35 cellular contexts compared by ENCODE assay signal in genomic region chr3:89795506-89795905, GRCh38.
"Had no signal": no experiment of that assay in that cellular context is flagged by ENCODE, and none has a peak within 500 bp of the region (broad histone marks: within the 10 kb centered on the region; RNA-seq: fewer than 3 reads in every experiment).

No MANE protein-coding gene starts in this region.

- H3K9me3 Mint-ChIP-seq: brain; nephron; stimulated activated memory B cell treated with anti-CD40 and anti-IgM and Interleukin-4, amounts not matched to agents 10 μg/mL and 1 μg/mL and 100 μg/mL, for 72 hours; type B pancreatic cell had no signal

- ATAC-seq: activated CD4-positive, CD25-positive, alpha-beta regulatory T cell treated with anti-CD3 and anti-CD28 coated beads, Interleukin-2, amount 50 U/mL, for 24 hours; gastrocnemius medialis; pancreas; stimulated activated memory B cell treated with anti-CD40 and anti-IgM and Interleukin-4, amounts not matched to agents 10 μg/mL and 1 μg/mL and 100 μg/mL, for 72 hours; stimulated activated naive CD8-positive, alpha-beta T cell treated with anti-CD3 and anti-CD28 coated beads, Interleukin-15, amount 100 ng/mL, for 72 hours had no signal

- H3K36me3 Mint-ChIP-seq: activated CD4-positive, alpha-beta memory T cell treated with anti-CD3 and anti-CD28 coated beads for 36 hours; activated naive CD4-positive, alpha-beta T cell treated with anti-CD3 and anti-CD28 coated beads, Interleukin-2, amount 10 ng/mL, durations not matched to agents 7 days and 5 days; activated naive CD8-positive, alpha-beta T cell treated with anti-CD3 and anti-CD28 coated beads, Interleukin-2, amount 10 ng/mL, durations not matched to agents 7 days and 5 days; brain; stimulated activated memory B cell treated with anti-CD40 and anti-IgM and Interleukin-4, amounts not matched to agents 10 μg/mL and 1 μg/mL and 100 μg/mL, for 72 hours; type B pancreatic cell had no signal

- DNase-seq: activated CD4-positive, alpha-beta memory T cell treated with anti-CD3 and anti-CD28 coated beads for 36 hours; activated CD4-positive, alpha-beta T cell treated with anti-CD3 and anti-CD28 coated beads for 48 hours; activated CD8-positive, alpha-beta memory T cell treated with anti-CD3 and anti-CD28 coated beads, Interleukin-2, amount 50 U/mL, for 4 hours; activated gamma-delta T cell; activated naive CD4-positive, alpha-beta T cell treated with anti-CD3 and anti-CD28 coated beads, Interleukin-2, amount 10 ng/mL, durations not matched to agents 7 days and 5 days; activated naive CD8-positive, alpha-beta T cell treated with anti-CD3 and anti-CD28 coated beads, Interleukin-2, amount 10 ng/mL, durations not matched to agents 7 days and 5 days; activated T-cell treated with anti-CD3 and anti-CD28 coated beads, Interleukin-2, amount 50 U/mL, for 1 hour; dorsolateral prefrontal cortex; effector memory CD4-positive, alpha-beta T cell; erythroblast; gastrocnemius medialis; glutamatergic neuron; left ventricle myocardium inferior; pancreas; sigmoid colon; stimulated activated CD4-positive, alpha-beta T cell treated with anti-CD3 and anti-CD28 coated beads, Interleukin-1b, Interleukin-23, amount 100 ng/mL, for 48 hours; stimulated activated CD4-positive, alpha-beta T cell treated with anti-CD3 and anti-CD28 coated beads, Interleukin-4, amount 100 ng/mL, for 4 hours; stimulated activated CD8-positive, alpha-beta memory T cell treated with anti-CD3 and anti-CD28 coated beads, Interleukin-4, amount 100 ng/mL, for 48 hours; stimulated activated naive CD8-positive, alpha-beta T cell treated with anti-CD3 and anti-CD28 coated beads, Interleukin-15, amount 100 ng/mL, for 72 hours; substantia nigra; T1000; uterus; WERI-Rb-1 had no signal

- H3K27me3 ChIP-seq: ascending aorta, cardiac muscle cell, gastrocnemius medialis, pancreas, sigmoid colon, uterus had no signal

- H3K4me3 Mint-ChIP-seq: activated CD4-positive, alpha-beta memory T cell treated with anti-CD3 and anti-CD28 coated beads for 36 hours; activated naive CD4-positive, alpha-beta T cell treated with anti-CD3 and anti-CD28 coated beads, Interleukin-2, amount 10 ng/mL, durations not matched to agents 7 days and 5 days; activated naive CD8-positive, alpha-beta T cell treated with anti-CD3 and anti-CD28 coated beads, Interleukin-2, amount 10 ng/mL, durations not matched to agents 7 days and 5 days; activated T-helper 1 cell treated with anti-CD3 and anti-CD28 coated beads, Interleukin-12 subunit alpha, Interleukin-12 subunit beta, Interleukin-2, Interleukin-4 antibody, amounts not matched to agents 30 ng/mL and 10 ng/mL and 1 ng/mL, durations not matched to agents 14 hours and 24 hours and 36 hours; brain; nephron; stimulated activated memory B cell treated with anti-CD40 and anti-IgM and Interleukin-4, amounts not matched to agents 10 μg/mL and 1 μg/mL and 100 μg/mL, for 72 hours; stimulated activated naive CD8-positive, alpha-beta T cell treated with anti-CD3 and anti-CD28 coated beads, Interleukin-15, amount 100 ng/mL, for 72 hours; type B pancreatic cell had no signal

- H3K4me1 ChIP-seq: ascending aorta, gastrocnemius medialis, left ventricle myocardium inferior, pancreas, prostate gland, sigmoid colon, uterus had no signal

- H3K27ac Mint-ChIP-seq: activated CD4-positive, alpha-beta memory T cell treated with anti-CD3 and anti-CD28 coated beads for 36 hours; activated naive CD4-positive, alpha-beta T cell treated with anti-CD3 and anti-CD28 coated beads, Interleukin-2, amount 10 ng/mL, durations not matched to agents 7 days and 5 days; activated naive CD8-positive, alpha-beta T cell treated with anti-CD3 and anti-CD28 coated beads, Interleukin-2, amount 10 ng/mL, durations not matched to agents 7 days and 5 days; activated T-helper 1 cell treated with anti-CD3 and anti-CD28 coated beads, Interleukin-12 subunit alpha, Interleukin-12 subunit beta, Interleukin-2, Interleukin-4 antibody, amounts not matched to agents 30 ng/mL and 10 ng/mL and 1 ng/mL, durations not matched to agents 14 hours and 24 hours and 36 hours; nephron; stimulated activated memory B cell treated with anti-CD40 and anti-IgM and Interleukin-4, amounts not matched to agents 10 μg/mL and 1 μg/mL and 100 μg/mL, for 72 hours; stimulated activated naive CD8-positive, alpha-beta T cell treated with anti-CD3 and anti-CD28 coated beads, Interleukin-15, amount 100 ng/mL, for 72 hours; type B pancreatic cell had no signal

- H3K27ac ChIP-seq: ascending aorta, cardiac muscle cell, coronary artery, dorsolateral prefrontal cortex, gastrocnemius medialis, left ventricle myocardium inferior, pancreas, prostate gland, sigmoid colon, uterus, WERI-Rb-1 had no signal

- H3K4me1 Mint-ChIP-seq: activated naive CD4-positive, alpha-beta T cell treated with anti-CD3 and anti-CD28 coated beads, Interleukin-2, amount 10 ng/mL, durations not matched to agents 7 days and 5 days; activated naive CD8-positive, alpha-beta T cell treated with anti-CD3 and anti-CD28 coated beads, Interleukin-2, amount 10 ng/mL, durations not matched to agents 7 days and 5 days; stimulated activated memory B cell treated with anti-CD40 and anti-IgM and Interleukin-4, amounts not matched to agents 10 μg/mL and 1 μg/mL and 100 μg/mL, for 72 hours; stimulated activated naive CD8-positive, alpha-beta T cell treated with anti-CD3 and anti-CD28 coated beads, Interleukin-15, amount 100 ng/mL, for 72 hours had no signal

- H3K27me3 Mint-ChIP-seq: activated CD4-positive, alpha-beta memory T cell treated with anti-CD3 and anti-CD28 coated beads for 36 hours; activated naive CD4-positive, alpha-beta T cell treated with anti-CD3 and anti-CD28 coated beads, Interleukin-2, amount 10 ng/mL, durations not matched to agents 7 days and 5 days; activated naive CD8-positive, alpha-beta T cell treated with anti-CD3 and anti-CD28 coated beads, Interleukin-2, amount 10 ng/mL, durations not matched to agents 7 days and 5 days; brain; stimulated activated memory B cell treated with anti-CD40 and anti-IgM and Interleukin-4, amounts not matched to agents 10 μg/mL and 1 μg/mL and 100 μg/mL, for 72 hours; stimulated activated naive CD8-positive, alpha-beta T cell treated with anti-CD3 and anti-CD28 coated beads, Interleukin-15, amount 100 ng/mL, for 72 hours; type B pancreatic cell had no signal

- H3K36me3 ChIP-seq: ascending aorta, cardiac muscle cell, gastrocnemius medialis, left ventricle myocardium inferior, pancreas, prostate gland, sigmoid colon, uterus, WERI-Rb-1 had no signal

- H3K4me3 ChIP-seq: ascending aorta, cardiac muscle cell, coronary artery, dorsolateral prefrontal cortex, gastrocnemius medialis, left ventricle myocardium inferior, lung, pancreas, prostate gland, sigmoid colon, smooth muscle cell, uterus had no signal

- H3K9me3 ChIP-seq: ascending aorta, gastrocnemius medialis, left ventricle myocardium inferior, pancreas, prostate gland, sigmoid colon, uterus had no signal
